ENCODE assay signal across 17 cellular contexts in genomic region chr11:86205415-86206268, GRCh38. TPM values are rescaled to one million over a fixed set of nuclear protein-coding genes. Genes with fewer than 3 reads are reported as not detected.
DNase-seq lines count a peak whose midpoint lies in the region; ATAC-seq and TF ChIP-seq lines count a peak whose summit lies in the region.
"Had no signal": no experiment of that assay in that cellular context is flagged by ENCODE, and none has a peak within 500 bp of the region (broad histone marks: within the 10 kb centered on the region; RNA-seq: fewer than 3 reads in every experiment).

No MANE protein-coding gene starts in this region.

- no peaks in the 10 kb centered on the region for H4K20me1 ChIP-seq in OCI-LY1 (ENCODE audit: insufficient read depth, low read length)

- 72% methylated on average over 11 of the region's 11 CpGs for WGBS in right lobe of liver (ENCODE audit: insufficient coverage, low coverage, low lambda C conversion rate, missing lambda C conversion rate)

- H3K4me3 ChIP-seq in OCI-LY1 (ENCODE audit: low read depth, low read length, poor library complexity, severe bottlenecking), result no peak overlapping the region
- no peak overlapping the region for H3K4me3 ChIP-seq in right lobe of liver
- no peak overlapping the region for H3K4me3 ChIP-seq in right atrium auricular region

- intact Hi-C loops in right lobe of liver (cut with DNase I), result no loop called here

- H3K9ac ChIP-seq in OCI-LY1 (ENCODE audit: low read length), result no peak overlapping the region

- no peak for TF ChIP-seq POLR2A in right lobe of liver (IDR thresholded peaks at IDR 0.05)

- peak; percentile 17 to 37 (median 34) for ATAC-seq in right lobe of liver
- no peak for ATAC-seq in GM19328 (IDR thresholded peaks at IDR 0.05; ENCODE audit: unreplicated experiment)

- H3K9me2 ChIP-seq in OCI-LY1 (ENCODE audit: low read depth, low read length), result no peaks in the 10 kb centered on the region

- H3F3A ChIP-seq in OCI-LY1 (ENCODE audit: insufficient read depth, low read length), result no peaks in the 10 kb centered on the region

- no peak overlapping the region for H2AFZ ChIP-seq in OCI-LY1 (ENCODE audit: low read length)

- no peak overlapping the region for H3K4me2 ChIP-seq in OCI-LY1 (ENCODE audit: low read length)

- H3K36me3 ChIP-seq in OCI-LY1 (ENCODE audit: insufficient read depth, low read length) (no peaks in the 10 kb centered on the region), right lobe of liver (no peaks in the 10 kb centered on the region), right atrium auricular region (no peaks in the 10 kb centered on the region)

- H3K4me1 ChIP-seq in OCI-LY1 (ENCODE audit: insufficient read depth, low read length, severe bottlenecking) (peaks cover 22% of the 10 kb centered on the region), right lobe of liver (peaks cover 0 to 13% (median 0%) of the 10 kb centered on the region in 4 donors), right atrium auricular region (no peaks in the 10 kb centered on the region)

- H3K27ac ChIP-seq in OCI-LY1 (ENCODE audit: low read depth, low read length, poor library complexity, severe bottlenecking) (no peak overlapping the region), right lobe of liver (peak overlapping the region in 1 of 3 donors; percentile 10), right atrium auricular region (no peak overlapping the region)

- TF ChIP-seq CTCF in OCI-LY1 (IDR thresholded peaks at IDR 0.05; ENCODE audit: low read length) (peak; percentile 29; the same call in 1 of the 2 replicates), right lobe of liver (IDR thresholded peaks at IDR 0.05) (no peak), right atrium auricular region (IDR thresholded peaks at IDR 0.05) (peak in 1 of 2 donors; percentile 28)

- H3K27me3 ChIP-seq in OCI-LY1 (ENCODE audit: insufficient read depth, low read length) (no peaks in the 10 kb centered on the region), right lobe of liver (no peaks in the 10 kb centered on the region), right atrium auricular region (no peaks in the 10 kb centered on the region)

- H3K9me3 ChIP-seq in OCI-LY1 (ENCODE audit: low read length) (no peaks in the 10 kb centered on the region), right lobe of liver (no peaks in the 10 kb centered on the region), right atrium auricular region (no peaks in the 10 kb centered on the region)

- no peaks in the 10 kb centered on the region for H3K79me2 ChIP-seq in OCI-LY1 (ENCODE audit: insufficient read depth, low read length)

- DNase-seq in SKM-1 treated with dmso at 0.1 percent for 144 hours (lab: John Stamatoyannopoulos, UW; ENCODE audit: unreplicated experiment), result peak; percentile 11
- no peak for DNase-seq in SKM-1 (lab: John Stamatoyannopoulos, UW; ENCODE audit: unreplicated experiment)
- DNase-seq in right lobe of liver, result no peak
- DNase-seq in NCI-H446 treated with DMSO at 0.1 percent for 48 hours (lab: John Stamatoyannopoulos, UW), result no peak
- DNase-seq in right atrium auricular region (ENCODE audit: low spot score), result no peak
- DNase-seq in activated CD8-positive, alpha-beta memory T cell treated with anti-CD3 and anti-CD28 coated beads for 24 hours, result no peak
- DNase-seq: ACHN; activated CD4-positive, alpha-beta T cell treated with anti-CD3 and anti-CD28 coated beads, Interleukin-2, amount 10 ng/mL, durations not matched to agents 24 days and 14 days; activated naive CD4-positive, alpha-beta T cell treated with Interleukin-2 at 50 U/mL for 16 hours; aorta; foreskin fibroblast; H7; left cardiac atrium; NCI-H1048; SHP77 treated with DMSO at 0.1 percent for 48 hours had no signal

RNA-seq across cellular contexts. Expression of gene EED, which starts 38.9 kb away (rescaled TPM):
- 10 to 100 TPM in 1 of 6 experiments, 1 to 10 TPM in 5; 6.7 to 10.4 (median 8.9) TPM for total RNA-seq in right lobe of liver
- total RNA-seq in right atrium auricular region, result 1 to 10 TPM; 8.2 to 8.3 TPM
